Comparison of ENCODE assay signal across 8 cellular contexts in the genomic region with DNA sequence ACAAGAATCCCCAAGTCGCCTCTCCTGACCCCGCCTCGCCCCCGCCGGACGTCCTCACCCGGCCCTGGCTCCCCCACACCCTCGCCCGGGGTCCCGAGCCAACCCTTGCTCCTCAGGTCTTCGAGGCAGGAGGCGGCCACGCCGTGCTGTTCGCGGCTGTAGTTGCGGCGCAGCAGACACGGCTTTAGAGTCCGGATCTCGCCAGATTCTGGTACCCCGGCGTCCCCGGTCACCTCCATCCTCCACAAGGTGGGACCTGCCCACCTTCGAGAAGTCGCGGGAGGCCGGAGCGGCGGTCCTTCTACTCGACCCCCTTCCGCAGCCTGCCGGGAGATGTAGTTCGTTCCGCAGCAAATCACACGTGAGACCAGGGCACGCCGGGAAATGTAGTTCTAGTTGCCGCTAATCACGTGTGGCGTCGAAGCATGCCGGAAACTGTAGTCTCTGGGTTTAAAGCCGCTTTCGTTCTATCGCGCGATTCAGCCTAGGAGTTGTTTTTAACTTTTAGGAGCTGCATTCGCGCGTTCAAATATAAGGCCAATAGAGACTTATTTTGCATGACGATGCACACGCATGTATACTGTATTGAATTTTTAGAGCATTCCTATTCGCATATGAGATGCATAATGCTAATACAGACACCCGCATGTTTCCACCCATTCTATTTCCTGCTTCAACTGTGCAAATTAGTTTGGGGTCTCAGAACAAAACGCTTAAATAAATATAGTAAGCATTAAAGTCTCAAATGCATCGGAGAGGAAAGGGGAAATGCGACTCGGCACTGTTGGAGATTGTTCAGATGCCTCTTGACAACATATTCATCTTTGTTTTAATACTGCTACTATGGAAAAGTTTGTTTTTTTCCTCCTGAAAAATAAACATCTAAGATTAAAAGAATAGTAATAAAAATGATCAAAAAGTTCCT. TPM values are rescaled to one million over a fixed set of nuclear protein-coding genes. Genes with fewer than 3 reads are reported as not detected.
A peak's percentile ranks its signal among the peaks of the same experiment; 100 is the strongest.
DNase-seq lines count a peak whose midpoint lies in the region; ATAC-seq and TF ChIP-seq lines count a peak whose summit lies in the region.

A gene with protein sequence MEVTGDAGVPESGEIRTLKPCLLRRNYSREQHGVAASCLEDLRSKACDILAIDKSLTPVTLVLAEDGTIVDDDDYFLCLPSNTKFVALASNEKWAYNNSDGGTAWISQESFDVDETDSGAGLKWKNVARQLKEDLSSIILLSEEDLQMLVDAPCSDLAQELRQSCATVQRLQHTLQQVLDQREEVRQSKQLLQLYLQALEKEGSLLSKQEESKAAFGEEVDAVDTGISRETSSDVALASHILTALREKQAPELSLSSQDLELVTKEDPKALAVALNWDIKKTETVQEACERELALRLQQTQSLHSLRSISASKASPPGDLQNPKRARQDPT (minus strand): TSS at position 310 of the 925 bp plus-strand sequence. CDS start 71 bp downstream, at position 239.

- H3K36me3 ChIP-seq in Caco-2 (ENCODE audit: control insufficient read depth, insufficient read depth, low read length) (no peaks in the 10 kb centered on the region), OCI-LY3 (replicated peaks; ENCODE audit: low read depth, low read length) (no peaks in the 10 kb centered on the region)

- H3K9ac ChIP-seq in OCI-LY3 (ENCODE audit: low read length), result peak within 1 kb of the TSS; percentile 73

- CTCF ChIA-PET in Caco-2 (lab: Charles Lee), result interaction anchor here (0.6 kb wide), 1 partner anchor 17 kb away, joined by 4 read pairs; no protein-coding TSS in a partner anchor

- H3K9me3 ChIP-seq in Caco-2 (no peaks in the 10 kb centered on the region), OCI-LY3 (ENCODE audit: insufficient read depth, low read length) (no peaks in the 10 kb centered on the region)

- peak; percentile 93 to 96 for DNase-seq in Caco-2
- peak; percentile 87 for DNase-seq in HuH-7 (ENCODE audit: low spot score)
- peak; percentile 92 for DNase-seq in activated CD8-positive, alpha-beta memory T cell treated with anti-CD3 and anti-CD28 coated beads, Interleukin-2, amount 50 U/mL, for 48 hours
- DNase-seq in epidermal melanocyte (ENCODE audit: insufficient read length, low spot score), result peak; percentile 94
- peak; percentile 94 for DNase-seq in middle frontal gyrus (ENCODE audit: extremely low spot score, low spot score)
- peak; percentile 87 to 90 for DNase-seq in stimulated activated CD8-positive, alpha-beta memory T cell treated with anti-CD3 and anti-CD28 coated beads, Interleukin-2, amount 100 ng/mL, for 48 hours (ENCODE audit: low read depth in 2 of 2)

- no TSS peak for BruUV-seq in Caco-2 (replicated peaks; lab: Mats Ljungman, UMichigan)

- peak within 1 kb of the TSS; percentile 95 for H3K27ac Mint-ChIP-seq in Caco-2 (ENCODE audit: unreplicated experiment)

- intact Hi-C loops in Caco-2 (cut with micrococcal nuclease; ENCODE audit: unreplicated experiment), result no loop called here

- H3K4me1 ChIP-seq in Caco-2, result 0 out of 2 replicates have a peak, but pooled peaks cover 4% of the 10 kb centered on the region
- peaks cover 24% of the 10 kb centered on the region for H3K4me1 ChIP-seq in OCI-LY3 (ENCODE audit: low read length)

- TF ChIP-seq CTCF in Caco-2 (IDR thresholded peaks at IDR 0.05; ENCODE audit: insufficient read depth in 1 of 2, low read depth in 1 of 2, low read length in 1 of 2, severe bottlenecking in 1 of 2, unreplicated experiment in 1 of 2) (no peak), OCI-LY3 (IDR thresholded peaks at IDR 0.05; ENCODE audit: low read depth, low read length) (no peak)

- H3K27me3 ChIP-seq in Caco-2 (replicated peaks; ENCODE audit: control insufficient read depth, insufficient read depth, low read length), result no peaks in the 10 kb centered on the region
- no peaks in the 10 kb centered on the region for H3K27me3 ChIP-seq in OCI-LY3 (ENCODE audit: low read depth, low read length)

- no peaks in the 10 kb centered on the region for H3K9me3 Mint-ChIP-seq in Caco-2 (ENCODE audit: unreplicated experiment)

- H4K20me1 ChIP-seq in OCI-LY3 (ENCODE audit: insufficient read depth, low read length), result no peaks in the 10 kb centered on the region

- H3K27me3 Mint-ChIP-seq in Caco-2 (ENCODE audit: insufficient read depth, unreplicated experiment), result no peaks in the 10 kb centered on the region

- peak within 1 kb of the TSS; percentile 93 for H3K4me2 ChIP-seq in OCI-LY3 (ENCODE audit: low read length)

- H3K79me2 ChIP-seq in OCI-LY3 (ENCODE audit: low read length), result peaks cover 32% of the 10 kb centered on the region

- peak within 1 kb of the TSS; percentile 81 for H3K27ac ChIP-seq in OCI-LY3 (ENCODE audit: low read length)

- peak within 1 kb of the TSS; percentile 94 for H3K4me3 Mint-ChIP-seq in Caco-2 (ENCODE audit: unreplicated experiment)

- peak within 1 kb of the TSS; percentile 75; the same call in 1 of the 2 replicates for H2AFZ ChIP-seq in OCI-LY3 (ENCODE audit: low read depth, low read length)

- POLR2A ChIA-PET in Caco-2 (lab: Charles Lee), result interaction anchor here (0.5 to 0.7 kb wide), 10 partner anchors 13 to 627 kb away, joined by 3 to 10 read pairs (median 5); partner anchors contain the start of gene EXOSC10

- H3K4me1 Mint-ChIP-seq in Caco-2 (ENCODE audit: low read depth, unreplicated experiment), result peaks cover 14% of the 10 kb centered on the region

- H3K4me3 ChIP-seq in Caco-2 (ENCODE audit: low read depth, low read length) (peak within 1 kb of the TSS; percentile 58), OCI-LY3 (ENCODE audit: low read length) (peak within 1 kb of the TSS; percentile 89)

- H3K36me3 Mint-ChIP-seq in Caco-2 (ENCODE audit: insufficient read depth, unreplicated experiment), result peaks cover 41% of the 10 kb centered on the region

- peak; percentile 80 for ATAC-seq in GM21423 (IDR thresholded peaks at IDR 0.05; ENCODE audit: unreplicated experiment)

RNA-seq across cellular contexts. Expression of the gene that starts here (rescaled TPM):
- total RNA-seq in Caco-2 (2022), result 80.2 and 80.4 TPM in 2 replicates

Comparison
In these comparisons a context has a peak if more than half of its experiments do, and no peak if none do; other contexts are left out.
1. Peak in every context shown above with its lines: DNase-seq, ATAC-seq, H3K4me3 ChIP-seq and H3K27ac ChIP-seq.